Comparison of ENCODE assay signal across 13 cellular contexts in the genomic region with DNA sequence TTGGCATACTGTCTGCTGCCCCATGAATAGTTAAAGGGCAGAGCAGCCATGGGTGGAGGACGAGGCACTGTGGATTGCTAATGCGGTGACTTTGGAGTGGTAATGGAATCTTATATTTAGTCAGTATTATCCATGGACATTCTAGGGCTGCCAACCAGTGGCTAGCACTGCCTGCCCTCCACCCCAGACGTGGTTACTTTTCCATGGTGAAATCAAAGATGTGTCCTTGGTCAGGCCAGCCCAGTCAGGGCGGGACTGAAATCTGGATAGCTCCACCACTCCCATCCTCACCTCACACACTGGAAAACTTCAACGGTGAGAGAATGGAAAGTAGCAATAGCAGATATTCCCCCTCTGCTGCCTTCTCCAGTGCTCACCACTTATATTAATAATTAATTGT. TPM values are rescaled to one million over a fixed set of nuclear protein-coding genes. Genes with fewer than 3 reads are reported as not detected.
DNase-seq lines count a peak whose midpoint lies in the region; ATAC-seq and TF ChIP-seq lines count a peak whose summit lies in the region.
"Had no signal": no experiment of that assay in that cellular context is flagged by ENCODE, and none has a peak within 500 bp of the region (broad histone marks: within the 10 kb centered on the region; RNA-seq: fewer than 3 reads in every experiment).

No MANE protein-coding gene starts in this region.

- no peak overlapping the region for H3K27ac ChIP-seq in HUES48 (ENCODE audit: low read depth, low read length)
- H3K27ac ChIP-seq in mammary epithelial cell (ENCODE audit: insufficient read depth, low read depth, low read length): no peak overlapping the region
- H3K27ac ChIP-seq in brain microvascular endothelial cell: no peak overlapping the region
- no peak overlapping the region for H3K27ac ChIP-seq in WERI-Rb-1
- H3K27ac ChIP-seq: heart right ventricle had no signal

- intact Hi-C loops in Calu3 (cut with micrococcal nuclease; ENCODE audit: unreplicated experiment): loop anchor here (5.0 kb wide), 1 partner anchor 68 kb away; no protein-coding TSS in a partner anchor
- intact Hi-C loops in mammary epithelial cell (cut with micrococcal nuclease): loop anchor here (5.0 kb wide), 2 partner anchors 68 to 163 kb away; partner anchors contain the start of gene MAP3K9

- H4K20me1 ChIP-seq in mammary epithelial cell (ENCODE audit: insufficient read depth, low read length): no peaks in the 10 kb centered on the region

- H3K4me2 ChIP-seq in mammary epithelial cell (ENCODE audit: insufficient read depth, low read depth, low read length): peak overlapping the region; percentile 87

- DNase-seq in Calu3: no peak
- no peak for DNase-seq in mammary epithelial cell
- DNase-seq in naive B cell: no peak
- no peak for DNase-seq in brain microvascular endothelial cell
- DNase-seq in stimulated activated CD4-positive, alpha-beta T cell treated with anti-CD3 and anti-CD28 coated beads, Interleukin-12 subunit alpha, Interleukin-12 subunit beta, amount 100 ng/mL, for 4 hours: no peak
- DNase-seq in WERI-Rb-1: no peak
- DNase-seq: activated naive CD4-positive, alpha-beta T cell treated with anti-CD3 and anti-CD28 coated beads, Interleukin-2, amount 50 U/mL, for 16 hours; dermis blood vessel endothelial cell; heart right ventricle; midbrain; NCI-H345 had no signal

- no peak for TF ChIP-seq CTCF in Calu3 (IDR thresholded peaks at IDR 0.05; ENCODE audit: unreplicated experiment)
- no peak for TF ChIP-seq CTCF in mammary epithelial cell (conservative IDR thresholded peaks at IDR 0.05 in 1 of 2, IDR thresholded peaks at IDR 0.05 in 1 of 2; ENCODE audit: extremely low read depth in 1 of 2, insufficient read depth in 1 of 2, low read depth in 1 of 2, low read length in 2 of 2)
- no peak for TF ChIP-seq CTCF in brain microvascular endothelial cell (IDR thresholded peaks at IDR 0.05; ENCODE audit: low read depth, low read length, missing control alignments)
- TF ChIP-seq CTCF in WERI-Rb-1 (IDR thresholded peaks at IDR 0.05; ENCODE audit: low read depth, low read length): no peak

- H3K9me3 Mint-ChIP-seq in Calu3 (ENCODE audit: low read depth, unreplicated experiment) (no peaks in the 10 kb centered on the region), naive B cell (peaks cover 0 to 2% (median 0%) of the 10 kb centered on the region in 7 donors)

- ATAC-seq in naive B cell (ENCODE audit: low read depth in 2 of 2): no peak
- ATAC-seq in GM18511 (IDR thresholded peaks at IDR 0.05; ENCODE audit: unreplicated experiment): no peak
- ATAC-seq: heart right ventricle had no signal

- H3K4me1 ChIP-seq in HUES48 (ENCODE audit: control insufficient read depth, insufficient read depth, low read length) (peaks cover 65% of the 10 kb centered on the region), mammary epithelial cell (ENCODE audit: insufficient read depth, low read length) (peaks cover 22% of the 10 kb centered on the region)

- dilution Hi-C loops in mammary epithelial cell (cut with HindIII; ENCODE audit: low sequenced_read_pairs): no loop called here

- peaks cover 6% of the 10 kb centered on the region for H3K79me2 ChIP-seq in mammary epithelial cell (ENCODE audit: insufficient read depth, low read length)

- in situ Hi-C loops in mammary epithelial cell (cut with MboI; ENCODE audit: low sequenced_read_pairs in 2 of 2): no loop called here
- in situ Hi-C loops in brain microvascular endothelial cell (cut with HindIII; ENCODE audit: low pct_ligation_motif_present, low sequenced_read_pairs): no loop called here

- H3K4me1 Mint-ChIP-seq in Calu3 (ENCODE audit: low read depth, unreplicated experiment) (peaks cover 19% of the 10 kb centered on the region), naive B cell (peaks cover 45 to 81% (median 65%) of the 10 kb centered on the region in 3 donors)

- H3K27ac Mint-ChIP-seq in Calu3 (ENCODE audit: unreplicated experiment): no peak overlapping the region
- H3K27ac Mint-ChIP-seq in naive B cell: peak overlapping the region in 5 of 6 donors; percentile 80 to 96 (median 90)

- H3K9me3 ChIP-seq in HUES48 (ENCODE audit: control insufficient read depth, insufficient read depth, low read length) (no peaks in the 10 kb centered on the region), mammary epithelial cell (replicated peaks; ENCODE audit: insufficient read depth, low read length) (no peaks in the 10 kb centered on the region), WERI-Rb-1 (ENCODE audit: severe bottlenecking) (no peaks in the 10 kb centered on the region)
- H3K9me3 ChIP-seq: heart right ventricle had no signal

- BruUV-seq in Calu3 (replicated peaks; lab: Mats Ljungman, UMichigan): no TSS peak
- no TSS peak for BruUV-seq in mammary epithelial cell (replicated peaks; lab: Mats Ljungman, UMichigan)

- CTCF ChIA-PET in Calu3 (lab: Charles Lee) (no interaction called here), mammary epithelial cell (lab: Charles Lee; ENCODE audit: low non-redundant PET) (no interaction called here)

- peak overlapping the region; percentile 75 for H3K4me3 ChIP-seq in HUES48 (ENCODE audit: low read depth, low read length)
- no peak overlapping the region for H3K4me3 ChIP-seq in mammary epithelial cell (replicated peaks in 1 of 3; ENCODE audit: insufficient read depth in 1 of 3, low read depth in 2 of 3, low read length in 3 of 3)
- no peak overlapping the region for H3K4me3 ChIP-seq in brain microvascular endothelial cell (ENCODE audit: low read depth, low read length)
- no peak overlapping the region for H3K4me3 ChIP-seq in WERI-Rb-1 (ENCODE audit: low read depth, low read length)

- 54% methylated on average over 5 of the region's 5 CpGs for WGBS in mammary epithelial cell (ENCODE audit: low coverage, missing lambda C conversion rate)

- peak overlapping the region; percentile 13 for H2AFZ ChIP-seq in mammary epithelial cell (ENCODE audit: low read depth, low read length)

- H3K36me3 Mint-ChIP-seq in Calu3 (ENCODE audit: insufficient read depth, unreplicated experiment): peaks cover 29% of the 10 kb centered on the region
- H3K36me3 Mint-ChIP-seq in naive B cell: peaks cover 0 to 4% of the 10 kb centered on the region in 2 donors

- no peaks in the 10 kb centered on the region; the same call in 1 of the 2 replicates for H3K36me3 ChIP-seq in HUES48 (ENCODE audit: control insufficient read depth, insufficient read depth, low read length)
- H3K36me3 ChIP-seq in mammary epithelial cell (ENCODE audit: insufficient read depth, low read length): no peaks in the 10 kb centered on the region
- H3K36me3 ChIP-seq in brain microvascular endothelial cell (replicated peaks): no peaks in the 10 kb centered on the region
- H3K36me3 ChIP-seq in WERI-Rb-1: no peaks in the 10 kb centered on the region; the same call in 1 of the 2 replicates
- H3K36me3 ChIP-seq: heart right ventricle had no signal

- no peak overlapping the region for H3K9ac ChIP-seq in HUES48 (ENCODE audit: low read depth, low read length)
- H3K9ac ChIP-seq in mammary epithelial cell (ENCODE audit: insufficient read depth, low read length): no peak overlapping the region

- H3K27me3 Mint-ChIP-seq in Calu3 (ENCODE audit: unreplicated experiment): no peaks in the 10 kb centered on the region
- H3K27me3 Mint-ChIP-seq in naive B cell: no peaks in the 10 kb centered on the region

- H3K4me3 Mint-ChIP-seq in Calu3 (ENCODE audit: low read depth, unreplicated experiment) (peak overlapping the region; percentile 95), naive B cell (peak overlapping the region; percentile 73 to 99 (median 96))

- H3K27me3 ChIP-seq in HUES48 (ENCODE audit: control insufficient read depth, insufficient read depth, low read length): no peaks in the 10 kb centered on the region
- H3K27me3 ChIP-seq in mammary epithelial cell (ENCODE audit: insufficient read depth, low read length): no peaks in the 10 kb centered on the region
- H3K27me3 ChIP-seq in brain microvascular endothelial cell (replicated peaks): peaks cover 34% of the 10 kb centered on the region
- H3K27me3 ChIP-seq in WERI-Rb-1 (ENCODE audit: insufficient read depth, low read depth, severe bottlenecking): no peaks in the 10 kb centered on the region

RNA-seq across cellular contexts. Expression of gene TTC9, which starts 2.3 kb away (rescaled TPM):
- total RNA-seq in Calu3 (2022) (9.8 and 11.0 TPM in 2 replicates), mammary epithelial cell (1 to 10 TPM; 2.5 to 3.3 TPM)
- polyA plus RNA-seq in mammary epithelial cell (5.2 TPM), naive B cell (ENCODE audit: low read depth in 6 of 6) (10 to 100 TPM; 11.7 to 24.2 (median 18.0) TPM)
- polyA minus RNA-seq in mammary epithelial cell: 10.4 TPM

RNA-seq across cellular contexts. Expression of gene MED6, which starts 43.6 kb away (rescaled TPM):
- 38.3 and 45.4 TPM in 2 replicates for total RNA-seq in Calu3 (2022)
- total RNA-seq in mammary epithelial cell: 10 to 100 TPM; 28.8 to 40.0 TPM
- 31.6 TPM for polyA plus RNA-seq in mammary epithelial cell
- polyA minus RNA-seq in mammary epithelial cell: 4.9 TPM
- 10 to 100 TPM; 32.9 to 47.5 (median 42.9) TPM for polyA plus RNA-seq in naive B cell (ENCODE audit: low read depth in 6 of 6)
